ENCODE assay signal across 8 cellular contexts in genomic region chr2:219530048-219530963, GRCh38. TPM values are rescaled to one million over a fixed set of nuclear protein-coding genes. Genes with fewer than 3 reads are reported as not detected.
DNase-seq lines count a peak whose midpoint lies in the region; ATAC-seq, FAIRE-seq and TF ChIP-seq lines count a peak whose summit lies in the region.

No MANE protein-coding gene starts in this region.

- intact Hi-C loops in pancreas (cut with DNase I): loop anchor here in 2 of 3 donors (5.0 to 10.0 kb wide), 3 partner anchors 63 to 114 kb away; no protein-coding TSS in a partner anchor

- FAIRE-seq in pancreas (lab: Jason Lieb, UNC): no peak

- H3K9me3 ChIP-seq in SJSA1 (replicated peaks): no peaks in the 10 kb centered on the region
- H3K9me3 ChIP-seq in gastroesophageal sphincter: no peaks in the 10 kb centered on the region
- no peaks in the 10 kb centered on the region for H3K9me3 ChIP-seq in pancreas
- H3K9me3 ChIP-seq in tibial nerve: no peaks in the 10 kb centered on the region

- H3K36me3 ChIP-seq in SJSA1 (no peaks in the 10 kb centered on the region), gastroesophageal sphincter (no peaks in the 10 kb centered on the region), pancreas (no peaks in the 10 kb centered on the region), tibial nerve (no peaks in the 10 kb centered on the region)

- no peak for TF ChIP-seq EP300 in gastroesophageal sphincter (IDR thresholded peaks at IDR 0.05)
- TF ChIP-seq EP300 in tibial nerve (IDR thresholded peaks at IDR 0.05): peak in 1 of 2 donors; percentile 20

- DNase-seq in GM03348 (ENCODE audit: low spot score) (peak; percentile 94), HCEC 1CT (peak; percentile 78), M059J (ENCODE audit: low read depth) (peak; percentile 70), SJSA1 (ENCODE audit: low read depth in 1 of 2, low spot score in 2 of 2) (peak; percentile 75 to 88), pancreas (peak; percentile 77 to 97 (median 89)), tibial nerve (ENCODE audit: low spot score in 2 of 2) (peak; percentile 54 to 70)
- DNase-seq in activated gamma-delta T cell treated with anti-CD3 and anti-CD28 coated beads, Interleukin-2, amount 50 U/mL, for 16 hours (ENCODE audit: low read depth): peak; percentile 73

- peak; percentile 90 for ATAC-seq in gastroesophageal sphincter
- peak; percentile 94 to 98 (median 95) for ATAC-seq in pancreas

- H3K27me3 ChIP-seq in SJSA1 (replicated peaks) (peaks cover 46% of the 10 kb centered on the region), gastroesophageal sphincter (peaks cover 46% of the 10 kb centered on the region), pancreas (peaks cover 0 to 17% (median 0%) of the 10 kb centered on the region in 4 donors), tibial nerve (peaks cover 0 to 46% of the 10 kb centered on the region in 2 donors)

- no peak overlapping the region for H3K27ac ChIP-seq in SJSA1
- peak overlapping the region in 1 of 4 donors; percentile 53 for H3K27ac ChIP-seq in gastroesophageal sphincter
- no peak overlapping the region for H3K27ac ChIP-seq in pancreas
- no peak overlapping the region for H3K27ac ChIP-seq in tibial nerve

- H3K4me3 ChIP-seq in SJSA1: no peak overlapping the region
- H3K4me3 ChIP-seq in gastroesophageal sphincter: peak overlapping the region in 1 of 2 donors; percentile 32
- no peak overlapping the region for H3K4me3 ChIP-seq in pancreas
- peak overlapping the region in 1 of 4 donors; percentile 1 for H3K4me3 ChIP-seq in tibial nerve

- peak in 3 of 4 experiments; percentile 98 to 99 (median 99) for TF ChIP-seq CTCF in gastroesophageal sphincter (IDR thresholded peaks at IDR 0.05)
- peak; percentile 93 to 99 (median 95) for TF ChIP-seq CTCF in pancreas (IDR thresholded peaks at IDR 0.05)
- peak; percentile 94 to 99 (median 96) for TF ChIP-seq CTCF in tibial nerve (IDR thresholded peaks at IDR 0.05)

- H3K4me1 ChIP-seq in SJSA1 (replicated peaks): peaks cover 4% of the 10 kb centered on the region; the same call in 1 of the 2 replicates
- H3K4me1 ChIP-seq in gastroesophageal sphincter: peaks cover 0 to 9% (median 7%) of the 10 kb centered on the region in 3 donors
- H3K4me1 ChIP-seq in pancreas: no peaks in the 10 kb centered on the region
- peaks cover 0 to 9% (median 0%) of the 10 kb centered on the region in 4 donors for H3K4me1 ChIP-seq in tibial nerve

- TF ChIP-seq POLR2A in gastroesophageal sphincter (IDR thresholded peaks at IDR 0.05) (no peak), tibial nerve (IDR thresholded peaks at IDR 0.05) (no peak)

- WGBS in gastroesophageal sphincter (ENCODE audit: low coverage in 1 of 2), 2 donors: 23 to 30% methylated on average over 4 to 9 of the region's 21 CpGs
- WGBS in pancreas, 2 donors: 13 to 18% methylated on average over 20 to 21 of the region's 21 CpGs
- WGBS in tibial nerve, 2 donors: 17 to 23% methylated on average over 14 to 20 of the region's 21 CpGs

RNA-seq across cellular contexts. Expression of gene CHPF, which starts 13.3 kb away (rescaled TPM):
- total RNA-seq in M059J (2014; rRNA removed; shearing (Covaris generic)): 117 and 227 TPM in 2 replicates
- 113 and 125 TPM in 2 replicates for total RNA-seq in SJSA1 (2014; rRNA removed; shearing (Covaris generic))
- 10 to 100 TPM; 36.0 to 66.0 (median 54.8) TPM for total RNA-seq in gastroesophageal sphincter
- total RNA-seq in pancreas: 100 to 1,000 TPM in 1 of 6 donors, 10 to 100 TPM in 5; 55.1 to 105 (median 68.5) TPM
- polyA plus RNA-seq in pancreas: 10 to 100 TPM; 63.4 to 83.3 TPM
- 10 to 100 TPM; 51.3 to 91.2 (median 62.9) TPM for total RNA-seq in tibial nerve

RNA-seq across cellular contexts. Expression of gene TMEM198, which starts 13.5 kb away (rescaled TPM):
- total RNA-seq in M059J (2014; rRNA removed; shearing (Covaris generic)): 2.5 and 3.5 TPM in 2 replicates
- total RNA-seq in SJSA1 (2014; rRNA removed; shearing (Covaris generic)): 0.03 and 0.37 TPM in 2 replicates
- total RNA-seq in gastroesophageal sphincter: 1 to 10 TPM; 1.6 to 9.5 (median 4.1) TPM
- total RNA-seq in pancreas: 1 to 10 TPM; 2.6 to 7.1 (median 5.1) TPM
- 10 to 100 TPM in 1 of 2 donors, 1 to 10 TPM in 1; 9.0 to 13.3 TPM for polyA plus RNA-seq in pancreas
- 1 to 10 TPM; 1.6 to 2.4 (median 1.9) TPM for total RNA-seq in tibial nerve

RNA-seq across cellular contexts. Expression of gene ASIC4, which starts 16.0 kb away (rescaled TPM):
- total RNA-seq in M059J (2014; rRNA removed; shearing (Covaris generic)): 0.02 and 0.10 TPM in 2 replicates
- not detected in 2 replicates for total RNA-seq in SJSA1 (2014; rRNA removed; shearing (Covaris generic))
- total RNA-seq in gastroesophageal sphincter (under 1 TPM in 1 of 4 donors, not detected in 3; 0.16 TPM), pancreas (under 1 TPM in 2 of 6 donors, not detected in 4; 0.04 to 0.09 TPM), tibial nerve (1 to 10 TPM in 1 of 4 donors, under 1 TPM in 1, not detected in 2; 0.42 to 3.0 TPM)
- under 1 TPM; 0.27 to 0.38 TPM for polyA plus RNA-seq in pancreas

RNA-seq across cellular contexts. Expression of gene GMPPA, which starts 31.6 kb away (rescaled TPM):
- 81.6 and 89.2 TPM in 2 replicates for total RNA-seq in M059J (2014; rRNA removed; shearing (Covaris generic))
- total RNA-seq in SJSA1 (2014; rRNA removed; shearing (Covaris generic)): 40.5 and 47.0 TPM in 2 replicates
- total RNA-seq in gastroesophageal sphincter: 10 to 100 TPM; 11.3 to 26.4 (median 14.2) TPM
- total RNA-seq in pancreas: 10 to 100 TPM; 24.4 to 40.6 (median 33.6) TPM
- polyA plus RNA-seq in pancreas: 10 to 100 TPM; 88.7 to 90.8 TPM
- 10 to 100 TPM; 18.8 to 29.7 (median 27.8) TPM for total RNA-seq in tibial nerve

RNA-seq across cellular contexts. Expression of gene OBSL1, which starts 41.0 kb away (rescaled TPM):
- total RNA-seq in M059J (2014; rRNA removed; shearing (Covaris generic)): 44.2 and 81.4 TPM in 2 replicates
- 53.1 and 55.3 TPM in 2 replicates for total RNA-seq in SJSA1 (2014; rRNA removed; shearing (Covaris generic))
- total RNA-seq in gastroesophageal sphincter (100 to 1,000 TPM in 1 of 4 donors, 10 to 100 TPM in 3; 73.2 to 118 (median 81.6) TPM), pancreas (10 to 100 TPM; 54.7 to 94.5 (median 68.2) TPM), tibial nerve (100 to 1,000 TPM in 2 of 4 donors, 10 to 100 TPM in 2; 85.0 to 135 (median 98.3) TPM)
- polyA plus RNA-seq in pancreas: 100 to 1,000 TPM; 270 to 332 TPM
